ENCODE assay signal across 7 cellular contexts in the genomic region with DNA sequence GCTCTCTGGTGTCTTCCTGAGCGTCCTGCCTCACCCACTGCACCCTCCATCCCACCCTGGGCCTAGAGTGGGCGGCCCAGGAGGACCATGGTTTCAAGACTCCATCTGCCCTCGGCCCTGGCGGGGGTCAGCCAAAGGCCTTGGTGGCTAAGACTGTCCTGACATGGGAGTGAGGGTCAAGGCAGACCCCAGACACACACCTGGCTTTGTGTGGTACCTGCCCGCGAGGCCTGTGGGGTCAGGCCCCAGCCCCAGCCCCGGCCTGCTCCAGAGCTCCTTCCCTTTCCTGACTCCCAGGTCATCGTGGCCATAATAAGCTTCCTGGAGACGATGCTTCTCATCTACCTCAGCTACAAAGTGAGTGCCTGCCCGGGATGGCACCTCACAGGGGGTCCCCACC. TPM values are rescaled to one million over a fixed set of nuclear protein-coding genes. Genes with fewer than 3 reads are reported as not detected.
"Had no signal": no experiment of that assay in that cellular context is flagged by ENCODE, and none has a peak within 500 bp of the region (broad histone marks: within the 10 kb centered on the region; RNA-seq: fewer than 3 reads in every experiment).

No MANE protein-coding gene starts in this region.

- DNase-seq: IMR-90 had no signal

- H3K27ac ChIP-seq: HL-60 had no signal

- H3K4me3 ChIP-seq: K562 had no signal

- ATAC-seq: HepG2, K562 had no signal

RNA-seq across cellular contexts. Expression of a gene that starts 54.6 kb away (rescaled TPM):
- total RNA-seq: HepG2, HT-29, HT1080, IMR-90 had no signal
- polyA plus RNA-seq: HepG2, IgD-negative memory B cell, IMR-90, K562 had no signal

RNA-seq across cellular contexts. Expression of a gene that starts 57.3 kb away (rescaled TPM):
- total RNA-seq: HT-29, HT1080, IMR-90 had no signal
- polyA plus RNA-seq: IgD-negative memory B cell, IMR-90 had no signal
